8 cellular contexts compared by ENCODE assay signal in genomic region chr3:5188419-5189405, GRCh38. TPM values are rescaled to one million over a fixed set of nuclear protein-coding genes. Genes with fewer than 3 reads are reported as not detected.
DNase-seq lines count a peak whose midpoint lies in the region; ATAC-seq and TF ChIP-seq lines count a peak whose summit lies in the region.

No MANE protein-coding gene starts in this region.

- BruUV-seq in PC-3 (replicated peaks; lab: Mats Ljungman, UMichigan): TSS peak; percentile 51

- TF ChIP-seq CTCF in 22Rv1 (IDR thresholded peaks at IDR 0.05) (no peak), PC-3 (conservative IDR thresholded peaks at IDR 0.05; ENCODE audit: low read depth, low read length) (no peak)

- peaks cover 60% of the 10 kb centered on the region for H3K79me2 ChIP-seq in PC-3 (ENCODE audit: low read length)

- peak overlapping the region; percentile 83 for H3K4me3 ChIP-seq in PC-3 (ENCODE audit: low read length)

- DNase-seq in PC-3 (peak; percentile 49), germinal center (ENCODE audit: low spot score) (peak; percentile 59), retina (peak; percentile 71), DMS153 (lab: John Stamatoyannopoulos, UW) (no peak), NCI-H1930 (lab: John Stamatoyannopoulos, UW) (no peak)
- peak; percentile 11 to 38 for DNase-seq in activated T-helper 1 cell treated with anti-CD3 and anti-CD28 coated beads, Interleukin-2, amount 50 U/mL, for 16 hours (ENCODE audit: low read depth in 1 of 2, low spot score in 1 of 2)

- intact Hi-C loops in PC-3 (cut with micrococcal nuclease): loop anchor here (5.0 kb wide), 3 partner anchors 51 to 781 kb away; no protein-coding TSS in a partner anchor

- H3K9me3 ChIP-seq in PC-3 (ENCODE audit: low read length): no peaks in the 10 kb centered on the region

- H3K4me1 ChIP-seq in PC-3 (ENCODE audit: insufficient read depth, low read length): peaks cover 41% of the 10 kb centered on the region

- no peaks in the 10 kb centered on the region for H3K27me3 ChIP-seq in PC-3 (ENCODE audit: low read length)

- CTCF ChIA-PET in PC-3 (lab: Charles Lee): interaction anchor here (0.5 to 0.9 kb wide), 2 partner anchors 8 to 45 kb away, joined by 3 to 4 read pairs; no protein-coding TSS in a partner anchor

- peak; percentile 52 for TF ChIP-seq POLR2A in GM18526 (IDR thresholded peaks at IDR 0.05; ENCODE audit: extremely low read depth, insufficient read length)

- no peaks in the 10 kb centered on the region for H3K36me3 ChIP-seq in PC-3 (ENCODE audit: low read depth, low read length)

- peak overlapping the region; percentile 95 for H3K9ac ChIP-seq in PC-3 (ENCODE audit: low read length)

- H4K20me1 ChIP-seq in PC-3 (ENCODE audit: low read length): peaks cover 11% of the 10 kb centered on the region; the same call in 1 of the 2 replicates

- POLR2A ChIA-PET in PC-3 (lab: Charles Lee; ENCODE audit: unreplicated experiment): interaction anchor here (1.1 kb wide), 1 partner anchor 65 kb away, joined by 5 read pairs; no protein-coding TSS in a partner anchor

- H3K27ac ChIP-seq in 22Rv1: peak overlapping the region; percentile 60
- H3K27ac ChIP-seq in PC-3 (ENCODE audit: low read length): peak overlapping the region; percentile 64

- H3K9me2 ChIP-seq in PC-3 (replicated peaks; ENCODE audit: low read length): no peaks in the 10 kb centered on the region

- H2AFZ ChIP-seq in PC-3 (ENCODE audit: low read length): peak overlapping the region; percentile 39; the same call in 1 of the 2 replicates

- H3F3A ChIP-seq in PC-3 (ENCODE audit: low read length, unreplicated experiment): no peaks in the 10 kb centered on the region

- peak; percentile 1; the same call in 1 of the 2 replicates for ATAC-seq in PC-3

- peak overlapping the region; percentile 79 for H3K4me2 ChIP-seq in PC-3 (ENCODE audit: low read length)

RNA-seq across cellular contexts. Expression of gene EDEM1, which starts 1.2 kb away (rescaled TPM):
- total RNA-seq in PC-3 (2014; rRNA removed): 39.4 and 49.6 TPM in 2 replicates

Comparison
In these comparisons a context has a peak if more than half of its experiments do, and no peak if none do; other contexts are left out.
1. DNase-seq: peak in PC-3 (single experiment), activated T-helper 1 cell treated with anti-CD3 and anti-CD28 coated beads, Interleukin-2, amount 50 U/mL, for 16 hours (2 of 2), germinal center (single experiment) and retina (single experiment); none in DMS153 (single experiment) and NCI-H1930 (0 of 2).